9 cellular contexts compared by ENCODE assay signal in the genomic region with DNA sequence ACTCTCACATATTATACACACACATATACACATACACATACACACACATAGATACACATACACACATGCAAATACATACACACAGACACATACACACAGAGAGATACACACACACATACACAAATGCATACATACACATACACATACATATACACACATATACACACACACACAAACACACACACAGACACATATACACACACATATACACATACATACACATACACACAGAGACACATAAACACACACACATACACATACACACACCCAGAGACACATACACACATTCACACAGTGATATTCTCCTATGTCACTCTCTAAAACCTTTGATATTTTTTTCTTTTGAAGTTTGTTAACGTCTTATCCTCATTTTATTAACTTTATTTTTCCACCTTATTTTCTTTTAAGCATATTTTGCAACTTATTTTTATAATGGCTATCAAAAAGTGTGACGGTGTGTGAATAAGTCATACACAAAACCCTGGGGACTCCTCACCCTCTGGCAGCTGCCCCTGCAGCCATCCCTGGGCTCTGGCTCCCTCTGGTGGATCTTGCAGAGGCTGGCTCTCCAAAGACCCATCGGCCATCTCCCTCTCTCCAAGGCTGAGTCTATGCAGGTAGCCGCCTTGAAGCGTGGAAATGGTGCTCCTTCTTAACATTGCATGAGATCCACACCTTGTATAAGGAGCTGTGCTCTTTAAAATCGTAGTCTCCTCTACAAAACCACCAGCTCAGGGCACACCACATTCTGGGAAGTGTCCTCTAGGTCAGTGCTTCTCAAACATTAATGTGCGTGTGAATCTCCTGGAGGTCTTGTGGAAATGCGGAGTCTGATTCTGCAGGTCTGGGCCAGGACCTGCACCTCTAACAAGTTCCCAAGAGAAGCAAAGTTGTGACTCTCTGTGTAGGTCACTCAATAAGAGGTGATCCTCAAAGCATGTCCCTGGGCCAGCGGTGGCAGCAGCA. TPM values are rescaled to one million over a fixed set of nuclear protein-coding genes. Genes with fewer than 3 reads are reported as not detected.
A peak's percentile ranks its signal among the peaks of the same experiment; 100 is the strongest.
DNase-seq lines count a peak whose midpoint lies in the region; ATAC-seq lines count a peak whose summit lies in the region.
"Had no signal": no experiment of that assay in that cellular context is flagged by ENCODE, and none has a peak within 500 bp of the region (broad histone marks: within the 10 kb centered on the region; RNA-seq: fewer than 3 reads in every experiment).

No MANE protein-coding gene starts in this region.

- peaks cover 0 to 5% (median 0%) of the 10 kb centered on the region in 4 donors for H3K4me1 Mint-ChIP-seq in naive thymus-derived CD8-positive, alpha-beta T cell

- no peak overlapping the region for H3K4me3 Mint-ChIP-seq in naive thymus-derived CD8-positive, alpha-beta T cell
- H3K4me3 Mint-ChIP-seq: dendritic cell treated with granulocyte-macrophage colony-stimulating factor and Interleukin-4, amounts not matched to agents 40 ng/mL and 50 ng/mL, for 4 days had no signal

- POLR2A ChIA-PET in naive thymus-derived CD8-positive, alpha-beta T cell (lab: Charles Lee) = no interaction called here

- H3K27me3 Mint-ChIP-seq in naive thymus-derived CD8-positive, alpha-beta T cell = peaks cover 0 to 10% (median 2%) of the 10 kb centered on the region in 5 donors
- H3K27me3 Mint-ChIP-seq: dendritic cell treated with granulocyte-macrophage colony-stimulating factor and Interleukin-4, amounts not matched to agents 40 ng/mL and 50 ng/mL, for 4 days had no signal

- H3K27ac Mint-ChIP-seq in naive thymus-derived CD8-positive, alpha-beta T cell = no peak overlapping the region
- H3K27ac Mint-ChIP-seq: dendritic cell treated with granulocyte-macrophage colony-stimulating factor and Interleukin-4, amounts not matched to agents 40 ng/mL and 50 ng/mL, for 4 days had no signal

- ATAC-seq in HG02885 (IDR thresholded peaks at IDR 0.05; ENCODE audit: poor library complexity, unreplicated experiment) (peak; percentile 69), esophagus mucosa (peak; percentile 84), HG02970 (IDR thresholded peaks at IDR 0.05; ENCODE audit: low FRiP score, unreplicated experiment) (no peak)
- peak; percentile 52 to 56 for ATAC-seq in naive thymus-derived CD8-positive, alpha-beta T cell
- ATAC-seq in stimulated activated naive CD8-positive, alpha-beta T cell treated with anti-CD3 and anti-CD28 coated beads, Interleukin-15, Interleukin-2, amounts not matched to agents 100 U/mL and 50 U/mL, for 24 hours = peak; percentile 76

- no peaks in the 10 kb centered on the region for H3K36me3 Mint-ChIP-seq in naive thymus-derived CD8-positive, alpha-beta T cell

- peak; percentile 92 for DNase-seq in GM03348 (ENCODE audit: low spot score)
- DNase-seq in NCI-H526 (lab: John Stamatoyannopoulos, UW) = peak; percentile 28 to 74
- DNase-seq in activated CD8-positive, alpha-beta memory T cell treated with anti-CD3 and anti-CD28 coated beads for 48 hours (ENCODE audit: low read depth in 2 of 3, low spot score in 2 of 3) = peak; percentile 10 to 19 (median 11)
- DNase-seq in naive thymus-derived CD8-positive, alpha-beta T cell = peak; percentile 9 to 76 (median 32)
- peak; percentile 63 for DNase-seq in stimulated activated naive CD8-positive, alpha-beta T cell treated with anti-CD3 and anti-CD28 coated beads, Interleukin-15, Interleukin-2, amounts not matched to agents 100 U/mL and 50 U/mL, for 24 hours

- H3K9me3 Mint-ChIP-seq in naive thymus-derived CD8-positive, alpha-beta T cell = no peaks in the 10 kb centered on the region
- H3K9me3 Mint-ChIP-seq: dendritic cell treated with granulocyte-macrophage colony-stimulating factor and Interleukin-4, amounts not matched to agents 40 ng/mL and 50 ng/mL, for 4 days had no signal

RNA-seq across cellular contexts. Expression of a gene that starts 4.1 kb away (rescaled TPM):
- not detected for total RNA-seq in esophagus mucosa
- not detected for total RNA-seq in naive thymus-derived CD8-positive, alpha-beta T cell
- polyA plus RNA-seq in naive thymus-derived CD8-positive, alpha-beta T cell = not detected

Comparison
In these comparisons a context has a peak if more than half of its experiments do, and no peak if none do; other contexts are left out.
1. DNase-seq: peak in every context shown above with its lines; median percentile 92 in GM03348; 63 in stimulated activated naive CD8-positive, alpha-beta T cell treated with anti-CD3 and anti-CD28 coated beads, Interleukin-15, Interleukin-2, amounts not matched to agents 100 U/mL and 50 U/mL, for 24 hours; 51 in NCI-H526; 32 in naive thymus-derived CD8-positive, alpha-beta T cell; 11 in activated CD8-positive, alpha-beta memory T cell treated with anti-CD3 and anti-CD28 coated beads for 48 hours.